1 cellular context compared by ENCODE assay signal in the genomic region with DNA sequence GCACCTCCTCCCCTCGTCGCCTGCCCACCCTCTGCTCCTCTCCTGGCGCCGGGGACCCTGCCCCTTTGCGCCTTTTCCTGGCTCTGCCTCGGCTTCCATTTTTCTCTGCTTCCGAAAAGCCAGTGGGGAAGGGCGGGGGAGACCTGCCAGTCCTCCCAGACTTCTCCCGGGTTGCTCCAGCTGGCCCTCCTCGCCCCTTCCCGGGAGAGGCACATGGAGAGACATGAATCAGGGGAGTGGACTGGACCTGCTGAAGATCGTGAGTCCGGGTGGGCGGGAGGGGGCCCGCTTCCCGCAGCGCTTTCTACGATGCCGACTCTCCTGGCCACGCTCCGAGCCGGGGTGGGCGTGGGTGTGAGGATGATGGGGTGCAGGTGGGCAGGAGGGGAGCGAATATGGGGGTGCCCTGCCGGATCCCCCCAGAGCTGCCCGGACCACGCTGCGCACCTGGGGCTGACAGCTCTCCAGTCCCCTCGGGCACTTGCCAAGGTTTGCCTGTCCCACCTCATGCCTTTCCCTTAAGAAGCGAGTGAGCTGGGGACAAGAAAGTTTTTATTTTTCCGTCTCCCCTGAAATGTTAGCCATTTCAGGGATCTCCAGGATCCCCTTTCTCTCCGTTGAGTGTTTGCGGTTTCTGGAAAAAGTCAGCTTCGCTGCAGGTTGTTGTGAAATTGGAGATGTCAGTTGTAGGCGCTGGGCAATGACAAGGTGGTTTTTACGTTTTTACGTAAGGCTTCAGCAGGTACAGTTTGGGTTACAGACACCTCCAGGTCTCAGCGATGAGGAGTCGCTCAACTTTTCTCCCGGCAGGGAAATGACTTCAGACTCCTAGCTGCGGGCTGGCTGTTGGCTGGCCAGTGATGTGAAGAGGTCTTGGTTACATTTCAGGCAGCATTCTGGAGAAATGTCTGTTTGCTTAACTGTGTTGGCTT.
TF ChIP-seq lines count a peak whose summit lies in the region.

No MANE protein-coding gene starts in this region.

TF ChIP-seq in SK-N-SH, 30 proteins besides CTCF, POLR2A, EP300 and RAD21 (continued from another document):
- TF ChIP-seq, protein P1, sequence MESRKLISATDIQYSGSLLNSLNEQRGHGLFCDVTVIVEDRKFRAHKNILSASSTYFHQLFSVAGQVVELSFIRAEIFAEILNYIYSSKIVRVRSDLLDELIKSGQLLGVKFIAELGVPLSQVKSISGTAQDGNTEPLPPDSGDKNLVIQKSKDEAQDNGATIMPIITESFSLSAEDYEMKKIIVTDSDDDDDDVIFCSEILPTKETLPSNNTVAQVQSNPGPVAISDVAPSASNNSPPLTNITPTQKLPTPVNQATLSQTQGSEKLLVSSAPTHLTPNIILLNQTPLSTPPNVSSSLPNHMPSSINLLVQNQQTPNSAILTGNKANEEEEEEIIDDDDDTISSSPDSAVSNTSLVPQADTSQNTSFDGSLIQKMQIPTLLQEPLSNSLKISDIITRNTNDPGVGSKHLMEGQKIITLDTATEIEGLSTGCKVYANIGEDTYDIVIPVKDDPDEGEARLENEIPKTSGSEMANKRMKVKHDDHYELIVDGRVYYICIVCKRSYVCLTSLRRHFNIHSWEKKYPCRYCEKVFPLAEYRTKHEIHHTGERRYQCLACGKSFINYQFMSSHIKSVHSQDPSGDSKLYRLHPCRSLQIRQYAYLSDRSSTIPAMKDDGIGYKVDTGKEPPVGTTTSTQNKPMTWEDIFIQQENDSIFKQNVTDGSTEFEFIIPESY (IDR thresholded peaks at IDR 0.05; ENCODE audit: borderline replicate concordance, low read depth), result no peak
- no peak for TF ChIP-seq SMC3 (IDR thresholded peaks at IDR 0.05; ENCODE audit: low read depth, low read length)
- TF ChIP-seq FOXM1 (IDR thresholded peaks at IDR 0.05; ENCODE audit: low read depth), result no peak
- no peak for TF ChIP-seq SIN3A (IDR thresholded peaks at IDR 0.05; ENCODE audit: borderline replicate concordance, low read depth, low read length)
- TF ChIP-seq USF2 (IDR thresholded peaks at IDR 0.05; ENCODE audit: borderline replicate concordance, low read depth, low read length), result no peak
- TF ChIP-seq RFX5 (IDR thresholded peaks at IDR 0.05; ENCODE audit: low read length), result no peak
- no peak for TF ChIP-seq MEF2A (IDR thresholded peaks at IDR 0.05; ENCODE audit: borderline replicate concordance, low read depth)
- no peak for TF ChIP-seq POLR2AphosphoS5 (IDR thresholded peaks at IDR 0.05; ENCODE audit: low read depth, low read length)
- no peak for TF ChIP-seq NRF1 (IDR thresholded peaks at IDR 0.05; ENCODE audit: low read depth, low read length)
- TF ChIP-seq FOXJ3 (CRISPR knock-in tag; IDR thresholded peaks at IDR 0.05), result no peak
- no peak for TF ChIP-seq PBX3 (IDR thresholded peaks at IDR 0.05)
